ENCODE assay signal across 10 cellular contexts in genomic region chr21:29233611-29234540, GRCh38.
A peak's percentile ranks its signal among the peaks of the same experiment; 100 is the strongest.
DNase-seq lines count a peak whose midpoint lies in the region; ATAC-seq and TF ChIP-seq lines count a peak whose summit lies in the region.
"Had no signal": no experiment of that assay in that cellular context is flagged by ENCODE, and none has a peak within 500 bp of the region (broad histone marks: within the 10 kb centered on the region; RNA-seq: fewer than 3 reads in every experiment).

No MANE protein-coding gene starts in this region.

- H3K4me1 ChIP-seq in CD8-positive, alpha-beta T cell (ENCODE audit: insufficient read depth, low read length): no peaks in the 10 kb centered on the region

- CTCF ChIA-PET in CD8-positive, alpha-beta T cell (lab: Charles Lee): interaction anchor here (1.0 to 2.1 kb wide), 4 partner anchors 114 to 146 kb away, joined by 4 to 6 read pairs (median 4); no protein-coding TSS in a partner anchor

- no peaks in the 10 kb centered on the region for H3K27me3 Mint-ChIP-seq in CD8-positive, alpha-beta T cell (ENCODE audit: low read depth)

- no peak overlapping the region for H3K27ac Mint-ChIP-seq in CD8-positive, alpha-beta T cell

- no peaks in the 10 kb centered on the region for H3K9me3 Mint-ChIP-seq in CD8-positive, alpha-beta T cell
- H3K9me3 Mint-ChIP-seq: brain had no signal

- H3K36me3 Mint-ChIP-seq in CD8-positive, alpha-beta T cell: no peaks in the 10 kb centered on the region
- H3K36me3 Mint-ChIP-seq: brain had no signal

- no peaks in the 10 kb centered on the region for H3K9me3 ChIP-seq in CD8-positive, alpha-beta T cell (ENCODE audit: low read length)

- H3K27ac ChIP-seq in CD8-positive, alpha-beta T cell (ENCODE audit: low read depth, low read length): no peak overlapping the region

- POLR2A ChIA-PET in CD8-positive, alpha-beta T cell (lab: Charles Lee): interaction anchor here (0.7 kb wide), 1 partner anchor 61 kb away, joined by 3 read pairs; no protein-coding TSS in a partner anchor

- H3K4me3 Mint-ChIP-seq in CD8-positive, alpha-beta T cell: no peak overlapping the region
- H3K4me3 Mint-ChIP-seq: brain had no signal

- ATAC-seq in GM19328 (IDR thresholded peaks at IDR 0.05; ENCODE audit: unreplicated experiment) (peak; percentile 55), HG03097 (IDR thresholded peaks at IDR 0.05; ENCODE audit: low FRiP score, unreplicated experiment) (peak; percentile 43), left lobe of liver (no peak)
- no peak for ATAC-seq in CD8-positive, alpha-beta T cell

- H3K36me3 ChIP-seq in CD8-positive, alpha-beta T cell (ENCODE audit: insufficient read depth, low read length): no peaks in the 10 kb centered on the region

- DNase-seq in CD1c-positive myeloid dendritic cell (ENCODE audit: extremely low spot score): peak; percentile 77
- peak; percentile 46 for DNase-seq in activated naive CD4-positive, alpha-beta T cell treated with anti-CD3 and anti-CD28 coated beads, Interleukin-2, amount 50 U/mL, for 16 hours
- DNase-seq in central memory CD4-positive, alpha-beta T cell: no peak
- no peak for DNase-seq in CD8-positive, alpha-beta T cell
- no peak for DNase-seq in NCI-H2196 (lab: John Stamatoyannopoulos, UW; ENCODE audit: unreplicated experiment)
- DNase-seq in left lobe of liver (ENCODE audit: low spot score): no peak
- DNase-seq: NCI-H526 had no signal

- TF ChIP-seq CTCF in CD8-positive, alpha-beta T cell (IDR thresholded peaks at IDR 0.05): no peak

- H3K27me3 ChIP-seq in CD8-positive, alpha-beta T cell (ENCODE audit: insufficient read depth, low read length): no peaks in the 10 kb centered on the region

- H3K4me3 ChIP-seq in CD8-positive, alpha-beta T cell (ENCODE audit: low read depth, low read length): no peak overlapping the region

- H3K4me1 Mint-ChIP-seq in CD8-positive, alpha-beta T cell (ENCODE audit: low read depth): peaks cover 6% of the 10 kb centered on the region

- intact Hi-C loops in CD8-positive, alpha-beta T cell (cut with DNase I, micrococcal nuclease): loop anchor here (1.0 kb wide), 3 partner anchors 114 to 615 kb away; no protein-coding TSS in a partner anchor

Comparison
In these comparisons a context has a peak if more than half of its experiments do, and no peak if none do; other contexts are left out.
1. DNase-seq: peak in CD1c-positive myeloid dendritic cell (single experiment) and activated naive CD4-positive, alpha-beta T cell treated with anti-CD3 and anti-CD28 coated beads, Interleukin-2, amount 50 U/mL, for 16 hours (single experiment); none in central memory CD4-positive, alpha-beta T cell (single experiment), CD8-positive, alpha-beta T cell (0 of 7), NCI-H2196 (single experiment) and left lobe of liver (single experiment).
2. ATAC-seq: peak in GM19328 (single experiment) and HG03097 (single experiment); none in CD8-positive, alpha-beta T cell (single experiment) and left lobe of liver (single experiment).